8 cellular contexts compared by ENCODE assay signal in genomic region chr1:9001505-9002213, GRCh38. TPM values are rescaled to one million over a fixed set of nuclear protein-coding genes. Genes with fewer than 3 reads are reported as not detected.
"Had no signal": no experiment of that assay in that cellular context is flagged by ENCODE, and none has a peak within 500 bp of the region (broad histone marks: within the 10 kb centered on the region; RNA-seq: fewer than 3 reads in every experiment).

No MANE protein-coding gene starts in this region.

RNA-seq across cellular contexts. Expression of gene SLC2A7, which starts 24.6 kb away (rescaled TPM):
- total RNA-seq: activated CD4-positive, alpha-beta memory T cell treated with anti-CD3 and anti-CD28 coated beads for 36 hours; astrocyte; lower leg skin; mononuclear cell; omental fat pad; thoracic aorta; upper lobe of right lung had no signal
- polyA plus RNA-seq: immature natural killer cell had no signal

RNA-seq across cellular contexts. Expression of gene CA6, which starts 56.0 kb away (rescaled TPM):
- total RNA-seq: astrocyte, omental fat pad, thoracic aorta, upper lobe of right lung had no signal
- polyA plus RNA-seq: immature natural killer cell had no signal
